In genomic region chr2:16266571-16266970, GRCh38 we compare ENCODE assay signal across 34 cellular contexts.
"Had no signal": no experiment of that assay in that cellular context is flagged by ENCODE, and none has a peak within 500 bp of the region (broad histone marks: within the 10 kb centered on the region; RNA-seq: fewer than 3 reads in every experiment).

No MANE protein-coding gene starts in this region.

- H3K4me3 ChIP-seq: MG63 had no signal

- H3K9me3 ChIP-seq: MG63 had no signal

- H3K36me3 ChIP-seq: MG63 had no signal

- H3K27me3 ChIP-seq: MG63 had no signal

- DNase-seq: Karpas-422, Kasumi-1, MG63, MM.1S, MV-4-11, NCI-H1048, NCI-H1092, NCI-H1092 treated with DMSO at 0.1 percent for 48 hours, NCI-H1105, NCI-H1105 treated with DMSO at 0.1 percent for 48 hours, NCI-H1417, NCI-H1417 treated with DMSO at 0.1 percent for 48 hours, NCI-H1436, NCI-H1436 treated with DMSO at 0.1 percent for 48 hours, NCI-H146, NCI-H1694, NCI-H1694 treated with DMSO at 0.1 percent for 48 hours, NCI-H187, NCI-H187 treated with DMSO at 0.1 percent for 48 hours, NCI-H1930, NCI-H2029, NCI-H2029 treated with DMSO at 0.1 percent for 48 hours, NCI-H2081, NCI-H2081 treated with DMSO at 0.1 percent for 48 hours, NCI-H2107, NCI-H2171, NCI-H2171 treated with DMSO at 0.1 percent for 48 hours, NCI-H2227 treated with DMSO at 0.1 percent for 48 hours, NCI-H226, NCI-H345, NCI-H446, NCI-H446 treated with DMSO at 0.1 percent for 48 hours, NCI-H510A, NCI-H510A treated with DMSO at 0.1 percent for 48 hours had no signal
